In the genomic region with DNA sequence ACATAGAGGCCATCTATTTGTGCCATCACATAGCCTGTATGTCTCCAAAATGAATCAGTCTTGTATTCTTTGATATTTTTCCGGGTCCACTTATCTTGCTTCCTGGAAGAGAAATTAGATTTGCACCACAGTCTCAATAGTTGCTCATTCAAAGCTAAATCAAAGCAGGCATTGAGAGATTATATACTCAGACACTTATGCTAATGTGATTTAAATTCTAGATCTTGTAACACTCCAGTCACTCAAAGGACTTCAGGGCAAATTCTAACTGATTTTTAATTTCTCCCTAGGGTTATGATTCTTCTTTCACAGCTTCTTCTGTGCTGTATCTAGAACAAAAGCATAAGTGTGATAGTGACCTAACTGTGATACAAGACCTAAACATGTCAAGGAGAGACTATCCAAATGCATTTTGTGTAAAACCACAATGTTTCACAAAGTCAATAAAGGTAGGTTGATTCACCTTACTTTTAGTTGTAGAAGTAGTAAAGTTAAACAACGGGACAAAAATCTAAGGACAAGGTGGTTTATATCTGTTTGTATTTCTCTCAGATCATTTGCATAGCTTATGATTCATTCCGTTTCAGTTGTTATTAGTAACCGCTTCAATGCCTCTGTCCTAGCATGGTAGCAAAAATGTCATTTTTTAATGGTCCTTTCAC, we compare ENCODE assay signal across 17 cellular contexts. TPM values are rescaled to one million over a fixed set of nuclear protein-coding genes. Genes with fewer than 3 reads are reported as not detected.
DNase-seq lines count a peak whose midpoint lies in the region; ATAC-seq, FAIRE-seq and TF ChIP-seq lines count a peak whose summit lies in the region.
"Had no signal": no experiment of that assay in that cellular context is flagged by ENCODE, and none has a peak within 500 bp of the region (broad histone marks: within the 10 kb centered on the region; RNA-seq: fewer than 3 reads in every experiment).

No MANE protein-coding gene starts in this region.

- H3K9me2 ChIP-seq in DOHH2 (replicated peaks; ENCODE audit: control insufficient read depth, low read length): no peaks in the 10 kb centered on the region

- H3K4me3 Mint-ChIP-seq in stimulated activated memory B cell treated with anti-CD40 and anti-IgM and Interleukin-4, amounts not matched to agents 10 μg/mL and 1 μg/mL and 100 μg/mL, for 72 hours: no peak overlapping the region
- H3K4me3 Mint-ChIP-seq in osteocyte (ENCODE audit: unreplicated experiment): no peak overlapping the region

- H3K27ac Mint-ChIP-seq in stimulated activated memory B cell treated with anti-CD40 and anti-IgM and Interleukin-4, amounts not matched to agents 10 μg/mL and 1 μg/mL and 100 μg/mL, for 72 hours: no peak overlapping the region
- no peak overlapping the region for H3K27ac Mint-ChIP-seq in osteocyte (ENCODE audit: unreplicated experiment)

- H3K4me3 ChIP-seq in DOHH2 (ENCODE audit: low read length): no peak overlapping the region
- no peak overlapping the region for H3K4me3 ChIP-seq in bronchial epithelial cell (ENCODE audit: low read depth, low read length)
- H3K4me3 ChIP-seq: thyroid gland had no signal

- peak; percentile 73 for DNase-seq in bronchial epithelial cell (ENCODE audit: low read depth)
- DNase-seq in osteocyte (ENCODE audit: extremely low spot score, unreplicated experiment): no peak
- DNase-seq in activated CD4-positive, alpha-beta T cell treated with anti-CD3 and anti-CD28 coated beads, Interleukin-2, amount 50 U/mL, for 1 hour: no peak
- DNase-seq: activated CD4-positive, alpha-beta T cell treated with anti-CD3 and anti-CD28 coated beads, Interleukin-2, amount 50 U/mL, for 48 hours; amygdala; GDM1; KG1; kidney; NCI-H226; stimulated activated CD4-positive, alpha-beta T cell treated with anti-CD3 and anti-CD28 coated beads, Interleukin-4, amount 100 ng/mL, for 1 hour; thyroid gland had no signal

- H3K79me2 ChIP-seq in DOHH2 (ENCODE audit: control insufficient read depth, low read length): no peaks in the 10 kb centered on the region

- no peaks in the 10 kb centered on the region for H3K36me3 Mint-ChIP-seq in stimulated activated memory B cell treated with anti-CD40 and anti-IgM and Interleukin-4, amounts not matched to agents 10 μg/mL and 1 μg/mL and 100 μg/mL, for 72 hours
- no peaks in the 10 kb centered on the region for H3K36me3 Mint-ChIP-seq in osteocyte (ENCODE audit: unreplicated experiment)

- H3K27me3 ChIP-seq in DOHH2 (ENCODE audit: control insufficient read depth, low read length) (no peaks in the 10 kb centered on the region), bronchial epithelial cell (ENCODE audit: control insufficient read depth, insufficient read depth, low read length) (no peaks in the 10 kb centered on the region)
- H3K27me3 ChIP-seq: thyroid gland had no signal

- H3K9me3 Mint-ChIP-seq in stimulated activated memory B cell treated with anti-CD40 and anti-IgM and Interleukin-4, amounts not matched to agents 10 μg/mL and 1 μg/mL and 100 μg/mL, for 72 hours: no peaks in the 10 kb centered on the region
- no peaks in the 10 kb centered on the region for H3K9me3 Mint-ChIP-seq in osteocyte (ENCODE audit: unreplicated experiment)

- H3K9me3 ChIP-seq in DOHH2 (ENCODE audit: control insufficient read depth, insufficient read depth, low read length): no peaks in the 10 kb centered on the region
- H3K9me3 ChIP-seq: thyroid gland had no signal

- H3K4me2 ChIP-seq in DOHH2 (ENCODE audit: low read length): peak overlapping the region; percentile 20; the same call in 1 of the 2 replicates

- no peak for TF ChIP-seq CTCF in DOHH2 (IDR thresholded peaks at IDR 0.05; ENCODE audit: low read depth, low read length, poor library complexity, severe bottlenecking)
- no peak for TF ChIP-seq CTCF in bronchial epithelial cell (IDR thresholded peaks at IDR 0.05; ENCODE audit: insufficient read depth, low read length, severe bottlenecking)
- TF ChIP-seq CTCF in osteocyte (IDR thresholded peaks at IDR 0.05): no peak

- H3K36me3 ChIP-seq in DOHH2 (ENCODE audit: control insufficient read depth, low read length) (no peaks in the 10 kb centered on the region), bronchial epithelial cell (ENCODE audit: control insufficient read depth, insufficient read depth, low read length) (no peaks in the 10 kb centered on the region)
- H3K36me3 ChIP-seq: thyroid gland had no signal

- H3K4me1 ChIP-seq in DOHH2 (ENCODE audit: control insufficient read depth, low read length): peaks cover 19% of the 10 kb centered on the region
- H3K4me1 ChIP-seq: thyroid gland had no signal

- peak; percentile 81 for ATAC-seq in GM18868 (IDR thresholded peaks at IDR 0.05; ENCODE audit: unreplicated experiment)
- peak; percentile 83 for ATAC-seq in HG03103 (IDR thresholded peaks at IDR 0.05; ENCODE audit: low read depth, unreplicated experiment)
- no peak for ATAC-seq in HG02763 (IDR thresholded peaks at IDR 0.05; ENCODE audit: unreplicated experiment)
- ATAC-seq in stimulated activated memory B cell treated with anti-CD40 and anti-IgM and Interleukin-4, amounts not matched to agents 10 μg/mL and 1 μg/mL and 100 μg/mL, for 72 hours: no peak

- H3K27me3 Mint-ChIP-seq in stimulated activated memory B cell treated with anti-CD40 and anti-IgM and Interleukin-4, amounts not matched to agents 10 μg/mL and 1 μg/mL and 100 μg/mL, for 72 hours: no peaks in the 10 kb centered on the region
- H3K27me3 Mint-ChIP-seq in osteocyte (ENCODE audit: unreplicated experiment): peaks cover 10% of the 10 kb centered on the region

- peaks cover 10% of the 10 kb centered on the region for H3K4me1 Mint-ChIP-seq in stimulated activated memory B cell treated with anti-CD40 and anti-IgM and Interleukin-4, amounts not matched to agents 10 μg/mL and 1 μg/mL and 100 μg/mL, for 72 hours
- no peaks in the 10 kb centered on the region for H3K4me1 Mint-ChIP-seq in osteocyte (ENCODE audit: unreplicated experiment)

- no peak overlapping the region for H3K27ac ChIP-seq in DOHH2 (ENCODE audit: low read depth, low read length)
- H3K27ac ChIP-seq: thyroid gland had no signal

- no peak for FAIRE-seq in bronchial epithelial cell (lab: Jason Lieb, UNC)
- FAIRE-seq: endothelial cell of umbilical vein, kidney had no signal

- no peaks in the 10 kb centered on the region for H3F3A ChIP-seq in DOHH2 (ENCODE audit: control insufficient read depth, insufficient read depth)

- H4K20me1 ChIP-seq in DOHH2 (ENCODE audit: control insufficient read depth, insufficient read depth, low read depth, low read length): no peaks in the 10 kb centered on the region

RNA-seq across cellular contexts. Expression of a gene that starts 26.8 kb away (rescaled TPM):
- total RNA-seq in bronchial epithelial cell: 1.1 and 5.4 TPM in 2 replicates
- 0.13 and 0.89 TPM in 2 replicates for total RNA-seq in osteocyte
- total RNA-seq: endothelial cell of umbilical vein had no signal

Comparison
In these comparisons a context has a peak if more than half of its experiments do, and no peak if none do; other contexts are left out.
1. ATAC-seq: peak in GM18868 (single experiment) and HG03103 (single experiment); none in HG02763 (single experiment) and stimulated activated memory B cell treated with anti-CD40 and anti-IgM and Interleukin-4, amounts not matched to agents 10 μg/mL and 1 μg/mL and 100 μg/mL, for 72 hours (single experiment).